ENCODE assay signal across 8 cellular contexts in genomic region chr15:57591822-57592367, GRCh38. TPM values are rescaled to one million over a fixed set of nuclear protein-coding genes. Genes with fewer than 3 reads are reported as not detected.
DNase-seq lines count a peak whose midpoint lies in the region; ATAC-seq and TF ChIP-seq lines count a peak whose summit lies in the region.

A gene with protein sequence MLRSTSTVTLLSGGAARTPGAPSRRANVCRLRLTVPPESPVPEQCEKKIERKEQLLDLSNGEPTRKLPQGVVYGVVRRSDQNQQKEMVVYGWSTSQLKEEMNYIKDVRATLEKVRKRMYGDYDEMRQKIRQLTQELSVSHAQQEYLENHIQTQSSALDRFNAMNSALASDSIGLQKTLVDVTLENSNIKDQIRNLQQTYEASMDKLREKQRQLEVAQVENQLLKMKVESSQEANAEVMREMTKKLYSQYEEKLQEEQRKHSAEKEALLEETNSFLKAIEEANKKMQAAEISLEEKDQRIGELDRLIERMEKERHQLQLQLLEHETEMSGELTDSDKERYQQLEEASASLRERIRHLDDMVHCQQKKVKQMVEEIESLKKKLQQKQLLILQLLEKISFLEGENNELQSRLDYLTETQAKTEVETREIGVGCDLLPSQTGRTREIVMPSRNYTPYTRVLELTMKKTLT (plus strand): TSS chr15:57591904. CDS start chr15:57592035, 131 bp downstream.

- H3K4me3 ChIP-seq in fibroblast of villous mesenchyme (ENCODE audit: low read depth, low read length), result peak within 1 kb of the TSS; percentile 46
- H3K4me3 ChIP-seq in tibial artery, result peak within 1 kb of the TSS; percentile 47 to 58

- H3K36me3 Mint-ChIP-seq in IgD-negative memory B cell (peaks cover 5% of the 10 kb centered on the region), neural crest cell (ENCODE audit: low read depth) (no peaks in the 10 kb centered on the region)
- H3K36me3 Mint-ChIP-seq in activated T-cell treated with anti-CD3 and anti-CD28 coated beads, Interleukin-2, amount 50 U/mL, for 24 hours (ENCODE audit: low read depth), result no peaks in the 10 kb centered on the region

- no peak within 1 kb of the TSS for H3K27ac Mint-ChIP-seq in IgD-negative memory B cell
- no peak within 1 kb of the TSS for H3K27ac Mint-ChIP-seq in activated T-cell treated with anti-CD3 and anti-CD28 coated beads, Interleukin-2, amount 50 U/mL, for 24 hours
- no peak within 1 kb of the TSS for H3K27ac Mint-ChIP-seq in neural crest cell (ENCODE audit: unreplicated experiment)

- peak within 1 kb of the TSS; percentile 24 to 62 for H3K27ac ChIP-seq in tibial artery

- ATAC-seq in HG03457 (IDR thresholded peaks at IDR 0.05; ENCODE audit: unreplicated experiment), result no peak
- ATAC-seq in GM18868 (IDR thresholded peaks at IDR 0.05; ENCODE audit: unreplicated experiment), result no peak

- H3K9me3 ChIP-seq in tibial artery, result no peaks in the 10 kb centered on the region

- H3K4me3 Mint-ChIP-seq in IgD-negative memory B cell, result peak within 1 kb of the TSS; percentile 56 to 75 (median 71)
- H3K4me3 Mint-ChIP-seq in activated T-cell treated with anti-CD3 and anti-CD28 coated beads, Interleukin-2, amount 50 U/mL, for 24 hours, result peak within 1 kb of the TSS; percentile 55
- H3K4me3 Mint-ChIP-seq in neural crest cell, result peak within 1 kb of the TSS; percentile 71

- peaks cover 0 to 9% of the 10 kb centered on the region in 2 donors for H3K27me3 ChIP-seq in tibial artery

- TF ChIP-seq CTCF in fibroblast of villous mesenchyme (IDR thresholded peaks at IDR 0.05; ENCODE audit: insufficient read depth, low read depth, low read length) (no peak), neural crest cell (conservative IDR thresholded peaks at IDR 0.05) (no peak), tibial artery (IDR thresholded peaks at IDR 0.05) (no peak)

- peaks cover 0 to 24% (median 14%) of the 10 kb centered on the region in 4 donors for H3K4me1 ChIP-seq in tibial artery

- intact Hi-C loops in tibial artery (cut with DNase I; ENCODE audit: low total_unique reads), result no loop called here

- H3K9me3 Mint-ChIP-seq in IgD-negative memory B cell (peaks cover 0 to 4% (median 1%) of the 10 kb centered on the region in 3 donors), neural crest cell (peaks cover 3% of the 10 kb centered on the region)
- H3K9me3 Mint-ChIP-seq in activated T-cell treated with anti-CD3 and anti-CD28 coated beads, Interleukin-2, amount 50 U/mL, for 24 hours, result no peaks in the 10 kb centered on the region

- no peaks in the 10 kb centered on the region for H3K36me3 ChIP-seq in tibial artery

- H3K4me1 Mint-ChIP-seq in IgD-negative memory B cell (peaks cover 13 to 25% (median 17%) of the 10 kb centered on the region in 3 donors), neural crest cell (no peaks in the 10 kb centered on the region)
- H3K4me1 Mint-ChIP-seq in activated T-cell treated with anti-CD3 and anti-CD28 coated beads, Interleukin-2, amount 50 U/mL, for 24 hours (ENCODE audit: low read depth), result peaks cover 23% of the 10 kb centered on the region

- DNase-seq in AG08395 (ENCODE audit: low spot score) (peak; percentile 72), fibroblast of villous mesenchyme (ENCODE audit: low read depth) (peak; percentile 10), neural crest cell (ENCODE audit: low read depth, low spot score) (peak; percentile 6), tibial artery (peak; percentile 28 to 73)
- DNase-seq in activated T-cell treated with anti-CD3 and anti-CD28 coated beads, Interleukin-2, amount 50 U/mL, for 24 hours, result peak; percentile 65

- peaks cover 3% of the 10 kb centered on the region for H3K27me3 Mint-ChIP-seq in IgD-negative memory B cell
- peaks cover 39% of the 10 kb centered on the region for H3K27me3 Mint-ChIP-seq in activated T-cell treated with anti-CD3 and anti-CD28 coated beads, Interleukin-2, amount 50 U/mL, for 24 hours
- peaks cover 65% of the 10 kb centered on the region for H3K27me3 Mint-ChIP-seq in neural crest cell (ENCODE audit: low read depth)

RNA-seq across cellular contexts. Expression of the gene that starts here (rescaled TPM):
- polyA plus RNA-seq in IgD-negative memory B cell, result 1.8 TPM
- total RNA-seq in fibroblast of villous mesenchyme (under 0.01 and 0.43 TPM in 2 replicates), neural crest cell (0.28 TPM in 1 of 2 replicates, not detected in the other)

Comparison
In these comparisons a context has a peak if more than half of its experiments do, and no peak if none do; other contexts are left out.
1. Peak in DNase-seq and H3K4me3 ChIP-seq in fibroblast of villous mesenchyme; RNA of the gene not detected or under 1 TPM.
2. Peak in DNase-seq in neural crest cell; RNA of the gene not detected or under 1 TPM.
3. DNase-seq: peak in every context shown above with its lines; median percentile 72 in AG08395; 65 in activated T-cell treated with anti-CD3 and anti-CD28 coated beads, Interleukin-2, amount 50 U/mL, for 24 hours; 50 in tibial artery; 10 in fibroblast of villous mesenchyme; 6 in neural crest cell.